29 cellular contexts compared by ENCODE assay signal in genomic region chr11:104106136-104106754, GRCh38. TPM values are rescaled to one million over a fixed set of nuclear protein-coding genes. Genes with fewer than 3 reads are reported as not detected.
DNase-seq lines count a peak whose midpoint lies in the region; ATAC-seq and TF ChIP-seq lines count a peak whose summit lies in the region.
"Had no signal": no experiment of that assay in that cellular context is flagged by ENCODE, and none has a peak within 500 bp of the region (broad histone marks: within the 10 kb centered on the region; RNA-seq: fewer than 3 reads in every experiment).

No MANE protein-coding gene starts in this region.

- no peak overlapping the region for H3K27ac Mint-ChIP-seq in HFFc6
- H3K27ac Mint-ChIP-seq: activated CD4-positive, alpha-beta memory T cell treated with anti-CD3 and anti-CD28 coated beads for 36 hours; B cell; GM23338; neural progenitor cell had no signal

- WGBS in mesenchymal stem cell: 82% methylated on average over 4 of the region's 5 CpGs

- H3K4ac ChIP-seq in mesenchymal stem cell (ENCODE audit: low read depth in 1 of 2, low read length in 2 of 2): no peak overlapping the region

- no peaks in the 10 kb centered on the region for H3K36me3 Mint-ChIP-seq in HFFc6 (ENCODE audit: low read depth)
- H3K36me3 Mint-ChIP-seq: activated CD4-positive, alpha-beta memory T cell treated with anti-CD3 and anti-CD28 coated beads for 36 hours; neural progenitor cell had no signal

- H3K4me2 ChIP-seq in mesenchymal stem cell (ENCODE audit: low read length, poor library complexity, severe bottlenecking): no peak overlapping the region
- H3K4me2 ChIP-seq: GM23338, KMS-11, neural progenitor cell had no signal

- H3K36me3 ChIP-seq in mesenchymal stem cell (ENCODE audit: control insufficient read depth in 1 of 2, insufficient read depth in 2 of 2, low read depth in 1 of 2, low read length in 2 of 2): no peaks in the 10 kb centered on the region
- H3K36me3 ChIP-seq: neural progenitor cell, tibial nerve had no signal

- H2BK15ac ChIP-seq in mesenchymal stem cell (ENCODE audit: low read depth, poor library complexity, severe bottlenecking): no peak overlapping the region

- H3K79me1 ChIP-seq in mesenchymal stem cell (replicated peaks; ENCODE audit: low read length, poor library complexity, severe bottlenecking): no peaks in the 10 kb centered on the region

- H2AFZ ChIP-seq in mesenchymal stem cell (ENCODE audit: low read depth, low read length): no peak overlapping the region
- H2AFZ ChIP-seq: GM23338, neural progenitor cell had no signal

- H3K4me3 Mint-ChIP-seq in HFFc6: peak overlapping the region; percentile 3
- H3K4me3 Mint-ChIP-seq: activated CD4-positive, alpha-beta memory T cell treated with anti-CD3 and anti-CD28 coated beads for 36 hours; B cell; central memory CD8-positive, alpha-beta T cell; GM23338; immature natural killer cell; neural progenitor cell had no signal

- H3K27me3 ChIP-seq in mesenchymal stem cell (ENCODE audit: control insufficient read depth in 1 of 2, insufficient read depth in 1 of 2, low read length in 2 of 2): no peaks in the 10 kb centered on the region
- H3K27me3 ChIP-seq: neural progenitor cell, tibial nerve had no signal

- no peak overlapping the region for H2AK5ac ChIP-seq in mesenchymal stem cell (ENCODE audit: low read length, severe bottlenecking)

- H3K4me3 ChIP-seq in cardiac fibroblast (replicated peaks in 1 of 2; ENCODE audit: low read depth in 2 of 2, low read length in 2 of 2) (no peak overlapping the region), mesenchymal stem cell (ENCODE audit: insufficient read depth in 1 of 2, low read depth in 1 of 2, low read length in 2 of 2) (peak overlapping the region in 1 of 2 experiments; percentile 9)
- H3K4me3 ChIP-seq: GM12878, GM23338, mucosa of descending colon, neural progenitor cell, psoas muscle, tibial nerve had no signal

- TF ChIP-seq CTCF in HFFc6 (IDR thresholded peaks at IDR 0.05) (no peak), cardiac fibroblast (IDR thresholded peaks at IDR 0.05; ENCODE audit: low read depth, low read length) (no peak)

- no peaks in the 10 kb centered on the region for H3K9me3 ChIP-seq in mesenchymal stem cell (ENCODE audit: control insufficient read depth, low read length)
- H3K9me3 ChIP-seq: psoas muscle had no signal

- no peak overlapping the region for H4K8ac ChIP-seq in mesenchymal stem cell (ENCODE audit: low read length)

- no peak overlapping the region for H2BK120ac ChIP-seq in mesenchymal stem cell (ENCODE audit: low read depth, low read length)

- H3K4me1 Mint-ChIP-seq in HFFc6 (ENCODE audit: low read depth): peaks cover 29% of the 10 kb centered on the region
- H3K4me1 Mint-ChIP-seq: B cell; central memory CD8-positive, alpha-beta T cell; neural progenitor cell had no signal

- H2BK12ac ChIP-seq in mesenchymal stem cell (ENCODE audit: low read length in 2 of 2): no peak overlapping the region

- H3K18ac ChIP-seq in mesenchymal stem cell (ENCODE audit: low read depth in 1 of 2, low read length in 2 of 2): no peak overlapping the region

- DNase-seq in AG20443 (ENCODE audit: low spot score) (peak; percentile 50), HFFc6 (peak; percentile 68), cardiac fibroblast (ENCODE audit: low read depth in 2 of 2) (peak; percentile 9 to 65), mesenchymal stem cell (no peak), DMS53 treated with DMSO at 0.1 percent for 48 hours (lab: John Stamatoyannopoulos, UW; ENCODE audit: unreplicated experiment) (no peak), GF-D8 (lab: John Stamatoyannopoulos, UW) (no peak)
- DNase-seq: activated CD4-positive, alpha-beta memory T cell treated with anti-CD3 and anti-CD28 coated beads for 36 hours; amygdala; Caco-2; immature natural killer cell; left ventricle myocardium superior; mucosa of descending colon; NCI-H1930; NCI-H226; psoas muscle; small intestine; stimulated activated CD4-positive, alpha-beta T cell treated with anti-CD3 and anti-CD28 coated beads, Interleukin-2, amount 100 ng/mL, for 48 hours; stimulated activated naive CD4-positive, alpha-beta T cell treated with Interleukin-2 at 50 U/mL for 16 hours had no signal

- no peak overlapping the region for H2BK5ac ChIP-seq in mesenchymal stem cell (ENCODE audit: low read depth, low read length, poor library complexity, severe bottlenecking)

- ATAC-seq in GM21360 (IDR thresholded peaks at IDR 0.05; ENCODE audit: unreplicated experiment) (no peak), HG03457 (IDR thresholded peaks at IDR 0.05; ENCODE audit: unreplicated experiment) (no peak)
- ATAC-seq: GM12878, GM23338, left ventricle myocardium superior, mucosa of descending colon, psoas muscle had no signal

- peak overlapping the region; percentile 9 for H3K9ac ChIP-seq in mesenchymal stem cell (ENCODE audit: low read length)
- H3K9ac ChIP-seq: KMS-11, neural progenitor cell had no signal

- H3K23ac ChIP-seq in mesenchymal stem cell (ENCODE audit: low read length in 2 of 2): no peak overlapping the region

- no peaks in the 10 kb centered on the region for H3K4me1 ChIP-seq in mesenchymal stem cell (ENCODE audit: control insufficient read depth, insufficient read depth, low read depth, low read length)
- H3K4me1 ChIP-seq: Caco-2, neural progenitor cell, psoas muscle had no signal

- H3K14ac ChIP-seq in mesenchymal stem cell (ENCODE audit: low read length in 2 of 2): no peak overlapping the region

- no peak overlapping the region for H3K27ac ChIP-seq in mesenchymal stem cell (ENCODE audit: low read length, poor library complexity, severe bottlenecking)
- H3K27ac ChIP-seq: KMS-11, neural progenitor cell, psoas muscle had no signal

- no peak overlapping the region for H4K91ac ChIP-seq in mesenchymal stem cell (ENCODE audit: low read length)

- H3K9me3 Mint-ChIP-seq in HFFc6: peaks cover 4% of the 10 kb centered on the region; the same call in 1 of the 2 replicates
- H3K9me3 Mint-ChIP-seq: central memory CD8-positive, alpha-beta T cell; GM23338; immature natural killer cell had no signal

- peaks cover 2% of the 10 kb centered on the region; the same call in 1 of the 2 replicates for H3K27me3 Mint-ChIP-seq in HFFc6 (ENCODE audit: insufficient read depth)
- H3K27me3 Mint-ChIP-seq: activated CD4-positive, alpha-beta memory T cell treated with anti-CD3 and anti-CD28 coated beads for 36 hours; B cell; central memory CD8-positive, alpha-beta T cell had no signal

RNA-seq across cellular contexts. Expression of gene PDGFD, which starts 57.7 kb away (rescaled TPM):
- total RNA-seq in HFFc6 (2021; fragmentation: NEBNext Ultra II Directional; extraction: Animal tissue kit (Norgen Biotek cat#: 25700)): under 1 TPM; 0.37 to 0.69 (median 0.42) TPM
- 6.3 TPM for polyA plus RNA-seq in mesenchymal stem cell (2013, experiment 1 of 2)
- 6.7 TPM for polyA plus RNA-seq in mesenchymal stem cell (2013, experiment 2 of 2)
- total RNA-seq: activated CD4-positive, alpha-beta memory T cell treated with anti-CD3 and anti-CD28 coated beads for 36 hours; Caco-2; HT-29; T-helper 2 cell treated with Interferon-gamma antibody and Interleukin-4, amounts not matched to agents 100 ng/mL and 5 ng/mL, for 36 hours had no signal

Comparison
In these comparisons a context has a peak if more than half of its experiments do, and no peak if none do; other contexts are left out.
1. DNase-seq: peak in AG20443 (single experiment), HFFc6 (single experiment) and cardiac fibroblast (2 of 2); none in mesenchymal stem cell (single experiment), DMS53 treated with DMSO at 0.1 percent for 48 hours (single experiment) and GF-D8 (single experiment).